ENCODE assay signal across 20 cellular contexts in genomic region chr6:54981647-54982046, GRCh38.
DNase-seq lines count a peak whose midpoint lies in the region; ATAC-seq and TF ChIP-seq lines count a peak whose summit lies in the region.
"Had no signal": no experiment of that assay in that cellular context is flagged by ENCODE, and none has a peak within 500 bp of the region (broad histone marks: within the 10 kb centered on the region; RNA-seq: fewer than 3 reads in every experiment).

No MANE protein-coding gene starts in this region.

- H2AFZ ChIP-seq in PC-3 (ENCODE audit: low read length), result no peak overlapping the region

- no peaks in the 10 kb centered on the region for H3K9me2 ChIP-seq in PC-3 (replicated peaks; ENCODE audit: low read length)

- H3K27me3 ChIP-seq in PC-3 (ENCODE audit: low read length), result no peaks in the 10 kb centered on the region
- H3K27me3 ChIP-seq: gastrocnemius medialis, upper lobe of right lung had no signal

- ATAC-seq in PC-3, result peak; percentile 36
- no peak for ATAC-seq in HG03139 (IDR thresholded peaks at IDR 0.05; ENCODE audit: unreplicated experiment)
- no peak for ATAC-seq in HG02678 (IDR thresholded peaks at IDR 0.05; ENCODE audit: unreplicated experiment)
- ATAC-seq: activated naive CD4-positive, alpha-beta T cell treated with anti-CD3 and anti-CD28 coated beads, Interleukin-2, amount 50 U/mL, for 72 hours; gastrocnemius medialis; Right ventricle myocardium inferior; upper lobe of right lung had no signal

- H3K4me3 ChIP-seq in PC-3 (ENCODE audit: low read length), result no peak overlapping the region
- no peak overlapping the region for H3K4me3 ChIP-seq in retinal pigment epithelial cell (ENCODE audit: low read length)
- H3K4me3 ChIP-seq: coronary artery, gastrocnemius medialis, upper lobe of right lung had no signal

- H4K20me1 ChIP-seq in PC-3 (ENCODE audit: low read length), result no peaks in the 10 kb centered on the region

- peaks cover 5% of the 10 kb centered on the region for H3F3A ChIP-seq in PC-3 (ENCODE audit: low read length, unreplicated experiment)

- H3K36me3 ChIP-seq in PC-3 (ENCODE audit: low read depth, low read length), result no peaks in the 10 kb centered on the region
- H3K36me3 ChIP-seq: gastrocnemius medialis, upper lobe of right lung had no signal

- H3K79me2 ChIP-seq in PC-3 (ENCODE audit: low read length), result no peaks in the 10 kb centered on the region

- POLR2A ChIA-PET in PC-3 (lab: Charles Lee; ENCODE audit: unreplicated experiment), result no interaction called here

- intact Hi-C loops in PC-3 (cut with micrococcal nuclease), result loop anchor here (5.0 to 10.0 kb wide), 2 partner anchors 61 to 97 kb away; no protein-coding TSS in a partner anchor

- DNase-seq in GM04503 (ENCODE audit: low read depth) (peak; percentile 22), PC-3 (peak; percentile 51), epithelial cell of prostate (ENCODE audit: low read depth, low spot score) (no peak), retinal pigment epithelial cell (ENCODE audit: low read depth) (peak; percentile 30), AG08395 (ENCODE audit: low spot score) (no peak), activated gamma-delta T cell (lab: John Stamatoyannopoulos, UW) (no peak)
- DNase-seq: activated CD4-positive, CD25-positive, alpha-beta regulatory T cell treated with anti-CD3 and anti-CD28 coated beads, Interleukin-2, amount 50 U/mL, for 72 hours; activated T-cell treated with anti-CD3 and anti-CD28 coated beads, Interleukin-2, amount 50 U/mL, for 48 hours; COR-L47; gastrocnemius medialis; NCI-H526; retina; stimulated activated CD4-positive, alpha-beta T cell treated with anti-CD3 and anti-CD28 coated beads, Interleukin-12 subunit alpha, Interleukin-12 subunit beta, amount 100 ng/mL, for 4 hours; SW 1271; upper lobe of right lung had no signal

- no peak overlapping the region for H3K9ac ChIP-seq in PC-3 (ENCODE audit: low read length)

- H3K4me2 ChIP-seq in PC-3 (ENCODE audit: low read length), result peak overlapping the region; percentile 32

- peaks cover 4% of the 10 kb centered on the region; the same call in 1 of the 2 replicates for H3K9me3 ChIP-seq in PC-3 (ENCODE audit: low read length)
- H3K9me3 ChIP-seq: gastrocnemius medialis, upper lobe of right lung had no signal

- TF ChIP-seq CTCF in PC-3 (conservative IDR thresholded peaks at IDR 0.05; ENCODE audit: low read depth, low read length) (no peak), retinal pigment epithelial cell (conservative IDR thresholded peaks at IDR 0.05; ENCODE audit: low read depth, low read length) (peak; percentile 9)

- peak overlapping the region; percentile 41 for H3K27ac ChIP-seq in PC-3 (ENCODE audit: low read length)
- peak overlapping the region; percentile 63 for H3K27ac ChIP-seq in epithelial cell of prostate
- H3K27ac ChIP-seq: coronary artery, gastrocnemius medialis, upper lobe of right lung had no signal

- peaks cover 15% of the 10 kb centered on the region for H3K4me1 ChIP-seq in PC-3 (ENCODE audit: insufficient read depth, low read length)
- H3K4me1 ChIP-seq: gastrocnemius medialis, upper lobe of right lung had no signal

- BruUV-seq in PC-3 (replicated peaks; lab: Mats Ljungman, UMichigan), result no TSS peak

- CTCF ChIA-PET in PC-3 (lab: Charles Lee), result no interaction called here

Comparison
In these comparisons a context has a peak if more than half of its experiments do, and no peak if none do; other contexts are left out.
1. DNase-seq: peak in GM04503 (single experiment), PC-3 (single experiment) and retinal pigment epithelial cell (single experiment); none in epithelial cell of prostate (single experiment), AG08395 (single experiment) and activated gamma-delta T cell (single experiment).